Comparison of ENCODE assay signal across 11 cellular contexts in genomic region chr6:29325777-29326176, GRCh38. TPM values are rescaled to one million over a fixed set of nuclear protein-coding genes. Genes with fewer than 3 reads are reported as not detected.
"Had no signal": no experiment of that assay in that cellular context is flagged by ENCODE, and none has a peak within 500 bp of the region (broad histone marks: within the 10 kb centered on the region; RNA-seq: fewer than 3 reads in every experiment).

No MANE protein-coding gene starts in this region.

- H3K36me3 ChIP-seq: HAP-1 had no signal

- H3K9me3 ChIP-seq: HAP-1 had no signal

- H3K27ac ChIP-seq: GM23248 had no signal

- H3K4me2 ChIP-seq: GM23338 had no signal

- FAIRE-seq: H54 had no signal

- H2AFZ ChIP-seq: GM23248, GM23338 had no signal

- H3K4me3 ChIP-seq: GM23248, GM23338, HAP-1 had no signal

- H3K4me1 ChIP-seq: HAP-1 had no signal

- DNase-seq: GM23248, GOT3, H7, H9, HCEC 1CT, HFFc6 had no signal

- ATAC-seq: GM23338, HCT116 had no signal

- H3K9ac ChIP-seq: GM23248 had no signal

RNA-seq across cellular contexts. Expression of gene OR14J1, which starts 24.3 kb away (rescaled TPM):
- total RNA-seq: GM23248, GM23338, H4, H7, H9, HFFc6 had no signal
- polyA plus RNA-seq: GM23248, GM23338 had no signal

RNA-seq across cellular contexts. Expression of gene OR5V1, which starts 42.9 kb away (rescaled TPM):
- total RNA-seq: GM23248, GM23338, H4, H7, H9, HFFc6 had no signal
- polyA plus RNA-seq: GM23248, GM23338 had no signal

RNA-seq across cellular contexts. Expression of gene OR12D3, which starts 49.3 kb away (rescaled TPM):
- total RNA-seq: GM23248, GM23338, H4, H7, H9, HFFc6 had no signal
- polyA plus RNA-seq: GM23248, GM23338 had no signal
